8 cellular contexts compared by ENCODE assay signal in genomic region chr12:6632026-6632978, GRCh38. TPM values are rescaled to one million over a fixed set of nuclear protein-coding genes. Genes with fewer than 3 reads are reported as not detected.
DNase-seq lines count a peak whose midpoint lies in the region; ATAC-seq and TF ChIP-seq lines count a peak whose summit lies in the region.

No MANE protein-coding gene starts in this region.

- no peak overlapping the region for H3K4me2 ChIP-seq in parathyroid adenoma (ENCODE audit: low read length)

- no peaks in the 10 kb centered on the region for H3K27me3 Mint-ChIP-seq in CD4-positive, alpha-beta memory T cell
- no peaks in the 10 kb centered on the region for H3K27me3 Mint-ChIP-seq in T-helper 17 cell
- H3K27me3 Mint-ChIP-seq in dendritic cell treated with granulocyte-macrophage colony-stimulating factor and Interleukin-4, amounts not matched to agents 40 ng/mL and 50 ng/mL, for 4 days: peaks cover 3% of the 10 kb centered on the region

- ATAC-seq in HG03342 (IDR thresholded peaks at IDR 0.05; ENCODE audit: unreplicated experiment): peak; percentile 56
- ATAC-seq in T-helper 17 cell: peak; percentile 77

- TF ChIP-seq POLR2A in GM18951 (IDR thresholded peaks at IDR 0.05; ENCODE audit: extremely low read depth, insufficient read depth, insufficient read length): peak; percentile 50

- H3K36me3 Mint-ChIP-seq in CD4-positive, alpha-beta memory T cell: no peaks in the 10 kb centered on the region
- no peaks in the 10 kb centered on the region for H3K36me3 Mint-ChIP-seq in T-helper 17 cell (ENCODE audit: low read depth)
- H3K36me3 Mint-ChIP-seq in dendritic cell treated with granulocyte-macrophage colony-stimulating factor and Interleukin-4, amounts not matched to agents 40 ng/mL and 50 ng/mL, for 4 days (ENCODE audit: low read depth): no peaks in the 10 kb centered on the region

- H3K79me2 ChIP-seq in parathyroid adenoma: no peaks in the 10 kb centered on the region

- no peak overlapping the region for H3K9ac ChIP-seq in parathyroid adenoma

- peak overlapping the region; percentile 82 to 93 (median 88) for H3K4me3 Mint-ChIP-seq in CD4-positive, alpha-beta memory T cell
- peak overlapping the region; percentile 91 for H3K4me3 Mint-ChIP-seq in T-helper 17 cell
- H3K4me3 Mint-ChIP-seq in dendritic cell treated with granulocyte-macrophage colony-stimulating factor and Interleukin-4, amounts not matched to agents 40 ng/mL and 50 ng/mL, for 4 days: no peak overlapping the region

- no peak for TF ChIP-seq CTCF in parathyroid adenoma (IDR thresholded peaks at IDR 0.05)

- intact Hi-C loops in CD4-positive, alpha-beta memory T cell (cut with micrococcal nuclease): no loop called here
- intact Hi-C loops in dendritic cell treated with granulocyte-macrophage colony-stimulating factor and Interleukin-4, amounts not matched to agents 40 ng/mL and 50 ng/mL, for 4 days (cut with micrococcal nuclease): no loop called here

- H3K9me3 Mint-ChIP-seq in CD4-positive, alpha-beta memory T cell: no peaks in the 10 kb centered on the region
- H3K9me3 Mint-ChIP-seq in dendritic cell treated with granulocyte-macrophage colony-stimulating factor and Interleukin-4, amounts not matched to agents 40 ng/mL and 50 ng/mL, for 4 days: no peaks in the 10 kb centered on the region

- peaks cover 35 to 71% (median 52%) of the 10 kb centered on the region in 4 donors for H3K4me1 Mint-ChIP-seq in CD4-positive, alpha-beta memory T cell
- peaks cover 40% of the 10 kb centered on the region for H3K4me1 Mint-ChIP-seq in T-helper 17 cell
- H3K4me1 Mint-ChIP-seq in dendritic cell treated with granulocyte-macrophage colony-stimulating factor and Interleukin-4, amounts not matched to agents 40 ng/mL and 50 ng/mL, for 4 days (ENCODE audit: low read depth): peaks cover 58% of the 10 kb centered on the region

- peak overlapping the region; percentile 91 to 98 (median 97) for H3K27ac Mint-ChIP-seq in CD4-positive, alpha-beta memory T cell
- peak overlapping the region; percentile 94 for H3K27ac Mint-ChIP-seq in T-helper 17 cell
- peak overlapping the region; percentile 86 for H3K27ac Mint-ChIP-seq in dendritic cell treated with granulocyte-macrophage colony-stimulating factor and Interleukin-4, amounts not matched to agents 40 ng/mL and 50 ng/mL, for 4 days

- H3K27me3 ChIP-seq in CD4-positive, alpha-beta memory T cell (ENCODE audit: insufficient read depth, low read length): no peaks in the 10 kb centered on the region
- no peaks in the 10 kb centered on the region for H3K27me3 ChIP-seq in parathyroid adenoma (ENCODE audit: control insufficient read depth, insufficient read depth, low read length)

- CTCF ChIA-PET in CD4-positive, alpha-beta memory T cell (lab: Charles Lee; ENCODE audit: partially characterized antibody): interaction anchor here (1.0 to 7.1 kb wide), 5 partner anchors 12 to 194 kb away, joined by 3 to 40 read pairs (median 3); no protein-coding TSS in a partner anchor

- H3K36me3 ChIP-seq in CD4-positive, alpha-beta memory T cell (ENCODE audit: insufficient read depth, low read length): no peaks in the 10 kb centered on the region
- no peaks in the 10 kb centered on the region for H3K36me3 ChIP-seq in parathyroid adenoma (ENCODE audit: control insufficient read depth, insufficient read depth, low read length)

- peak overlapping the region; percentile 63 for H3K27ac ChIP-seq in CD4-positive, alpha-beta memory T cell (ENCODE audit: low read depth, low read length)
- peak overlapping the region; percentile 39 for H3K27ac ChIP-seq in parathyroid adenoma

- peak overlapping the region; percentile 69 for H2AFZ ChIP-seq in parathyroid adenoma

- DNase-seq in CD4-positive, alpha-beta memory T cell: peak; percentile 52 to 66 (median 62)
- DNase-seq in T-helper 17 cell (no peak), NCI-H187 treated with DMSO at 0.1 percent for 48 hours (lab: John Stamatoyannopoulos, UW) (no peak), cerebellar nuclear complex (lab: John Stamatoyannopoulos, UW) (no peak)

- in situ Hi-C loops in GM18951 (cut with MboI; ENCODE audit: low sequenced_read_pairs, unreplicated experiment): no loop called here

- POLR2A ChIA-PET in CD4-positive, alpha-beta memory T cell (lab: Charles Lee; ENCODE audit: partially characterized antibody): interaction anchor here (0.6 to 2.3 kb wide), 13 partner anchors 11 to 187 kb away, joined by 3 to 15 read pairs (median 3); partner anchors contain the start of genes ACRBP, CD27, CHD4 and COPS7A

- H3K9me3 ChIP-seq in CD4-positive, alpha-beta memory T cell (ENCODE audit: control insufficient read depth in 1 of 2, low read length in 2 of 2): no peaks in the 10 kb centered on the region
- no peaks in the 10 kb centered on the region for H3K9me3 ChIP-seq in T-helper 17 cell (ENCODE audit: control insufficient read depth, low read length, poor library complexity, severe bottlenecking)
- H3K9me3 ChIP-seq in parathyroid adenoma (ENCODE audit: control insufficient read depth, low read length): no peaks in the 10 kb centered on the region

- peaks cover 50% of the 10 kb centered on the region for H3K4me1 ChIP-seq in CD4-positive, alpha-beta memory T cell (ENCODE audit: insufficient read depth, low read length)
- H3K4me1 ChIP-seq in parathyroid adenoma: peaks cover 2% of the 10 kb centered on the region

- no peak overlapping the region for H3K4me3 ChIP-seq in CD4-positive, alpha-beta memory T cell (ENCODE audit: low read length in 2 of 2)
- H3K4me3 ChIP-seq in parathyroid adenoma (ENCODE audit: low read depth, low read length): no peak overlapping the region

RNA-seq across cellular contexts. Expression of gene LPAR5, which starts 3.5 kb away (rescaled TPM):
- total RNA-seq in CD4-positive, alpha-beta memory T cell: 10 to 100 TPM; 10.2 to 11.1 TPM
- 10 to 100 TPM in 1 of 2 donors, 1 to 10 TPM in 1; 5.4 to 11.9 TPM for polyA plus RNA-seq in CD4-positive, alpha-beta memory T cell
- 1 to 10 TPM; 2.9 to 8.1 TPM for total RNA-seq in T-helper 17 cell

RNA-seq across cellular contexts. Expression of gene ACRBP, which starts 14.9 kb away (rescaled TPM):
- 10 to 100 TPM; 13.9 to 16.3 TPM for total RNA-seq in CD4-positive, alpha-beta memory T cell
- under 1 TPM in 1 of 2 donors, not detected in 1; 0.25 TPM for polyA plus RNA-seq in CD4-positive, alpha-beta memory T cell
- 10 to 100 TPM in 1 of 2 donors, 1 to 10 TPM in 1; 3.4 to 90.0 TPM for total RNA-seq in T-helper 17 cell

RNA-seq across cellular contexts. Expression of gene CHD4, which starts 25.1 kb away (rescaled TPM):
- total RNA-seq in CD4-positive, alpha-beta memory T cell: 100 to 1,000 TPM; 246 to 255 TPM
- 10 to 100 TPM; 13.3 to 64.6 TPM for polyA plus RNA-seq in CD4-positive, alpha-beta memory T cell
- total RNA-seq in T-helper 17 cell: 100 to 1,000 TPM; 461 to 574 TPM

RNA-seq across cellular contexts. Expression of gene ING4, which starts 30.6 kb away (rescaled TPM):
- total RNA-seq in CD4-positive, alpha-beta memory T cell: 10 to 100 TPM; 82.3 to 83.5 TPM
- polyA plus RNA-seq in CD4-positive, alpha-beta memory T cell: 100 to 1,000 TPM in 1 of 2 donors, 10 to 100 TPM in 1; 73.0 to 122 TPM
- total RNA-seq in T-helper 17 cell: 10 to 100 TPM; 28.1 to 29.3 TPM

RNA-seq across cellular contexts. Expression of gene ZNF384, which starts 56.9 kb away (rescaled TPM):
- total RNA-seq in CD4-positive, alpha-beta memory T cell: 10 to 100 TPM; 88.6 to 88.7 TPM
- 10 to 100 TPM; 14.4 to 45.8 TPM for polyA plus RNA-seq in CD4-positive, alpha-beta memory T cell
- total RNA-seq in T-helper 17 cell: 10 to 100 TPM; 62.9 to 66.3 TPM

Comparison
In these comparisons a context has a peak if more than half of its experiments do, and no peak if none do; other contexts are left out.
1. DNase-seq: peak in CD4-positive, alpha-beta memory T cell (5 of 5); none in T-helper 17 cell (0 of 3), NCI-H187 treated with DMSO at 0.1 percent for 48 hours (single experiment) and cerebellar nuclear complex (0 of 2).
2. Peak in every context shown above with its lines, with median percentiles within 50 percentile points of each other: H3K27ac Mint-ChIP-seq.